8 cellular contexts compared by ENCODE assay signal in the genomic region with DNA sequence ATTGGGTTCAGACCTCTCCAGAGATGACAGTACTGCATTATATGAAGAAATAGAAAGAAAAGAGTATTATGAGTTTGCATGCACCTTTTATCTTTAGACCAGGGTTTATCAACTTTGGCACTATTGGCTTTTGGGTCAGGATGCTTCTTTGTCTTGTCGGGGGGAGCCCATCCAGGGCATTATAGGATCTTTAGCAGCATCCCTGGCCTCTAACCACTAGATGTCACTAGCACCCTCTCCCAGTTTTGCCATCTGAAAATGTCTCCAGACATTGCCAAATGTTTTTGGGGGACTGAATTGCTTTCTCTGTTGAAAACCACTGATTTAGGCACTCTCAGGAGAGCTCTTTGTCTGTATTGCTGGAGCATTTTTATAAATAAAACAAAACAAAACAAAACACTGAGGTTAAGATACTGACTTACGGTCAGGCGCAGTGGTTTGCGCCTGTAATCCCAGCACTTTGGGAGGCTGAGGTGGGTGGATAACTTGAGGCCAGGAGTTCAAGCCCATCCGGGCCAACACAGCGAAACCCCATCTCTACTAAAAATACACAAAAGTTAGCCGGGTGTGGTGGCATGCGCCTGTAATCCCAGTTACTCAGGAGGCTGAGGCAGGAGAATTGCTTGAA. TPM values are rescaled to one million over a fixed set of nuclear protein-coding genes. Genes with fewer than 3 reads are reported as not detected.
DNase-seq lines count a peak whose midpoint lies in the region; ATAC-seq and TF ChIP-seq lines count a peak whose summit lies in the region.

No MANE protein-coding gene starts in this region.

- ATAC-seq in activated CD8-positive, alpha-beta T cell treated with anti-CD3 and anti-CD28 coated beads for 36 hours, result peak; percentile 72
- no peak for ATAC-seq in GM21526 (IDR thresholded peaks at IDR 0.05; ENCODE audit: low FRiP score, unreplicated experiment)

- H3K4me3 ChIP-seq in AG04449 (ENCODE audit: low read depth, low read length), result no peak overlapping the region
- no peak overlapping the region for H3K4me3 ChIP-seq in retinal pigment epithelial cell (ENCODE audit: low read length)

- CTCF ChIA-PET in AG04449 (lab: Yijun Ruan, JAX), result interaction anchor here (0.6 to 1.0 kb wide), 6 partner anchors 12 to 935 kb away, joined by 3 to 4 read pairs (median 3); no protein-coding TSS in a partner anchor
- CTCF ChIA-PET in activated CD8-positive, alpha-beta T cell treated with anti-CD3 and anti-CD28 coated beads for 36 hours (lab: Charles Lee), result interaction anchor here (0.6 to 1.0 kb wide), 3 partner anchors 19 to 104 kb away, joined by 3 read pairs; no protein-coding TSS in a partner anchor

- peak; percentile 58 for TF ChIP-seq CTCF in AG04449 (IDR thresholded peaks at IDR 0.05; ENCODE audit: insufficient read depth, low read length, missing control alignments)
- TF ChIP-seq CTCF in LNCAP (IDR thresholded peaks at IDR 0.05), result peak; percentile 64
- TF ChIP-seq CTCF in activated CD8-positive, alpha-beta T cell treated with anti-CD3 and anti-CD28 coated beads for 36 hours (IDR thresholded peaks at IDR 0.05), result peak; percentile 37
- peak; percentile 91 for TF ChIP-seq CTCF in retinal pigment epithelial cell (conservative IDR thresholded peaks at IDR 0.05; ENCODE audit: low read depth, low read length)

- POLR2A ChIA-PET in AG04449 (lab: Yijun Ruan, JAX), result no interaction called here
- POLR2A ChIA-PET in activated CD8-positive, alpha-beta T cell treated with anti-CD3 and anti-CD28 coated beads for 36 hours (lab: Charles Lee), result no interaction called here

- no peaks in the 10 kb centered on the region for H3K27me3 Mint-ChIP-seq in activated CD8-positive, alpha-beta T cell treated with anti-CD3 and anti-CD28 coated beads for 36 hours

- H3K27ac Mint-ChIP-seq in activated CD8-positive, alpha-beta T cell treated with anti-CD3 and anti-CD28 coated beads for 36 hours, result no peak overlapping the region

- intact Hi-C loops in activated CD8-positive, alpha-beta T cell treated with anti-CD3 and anti-CD28 coated beads for 36 hours (cut with micrococcal nuclease), result no loop called here

- H3K4me1 Mint-ChIP-seq in activated CD8-positive, alpha-beta T cell treated with anti-CD3 and anti-CD28 coated beads for 36 hours (ENCODE audit: low read depth), result peaks cover 35% of the 10 kb centered on the region

- H3K36me3 Mint-ChIP-seq in activated CD8-positive, alpha-beta T cell treated with anti-CD3 and anti-CD28 coated beads for 36 hours (ENCODE audit: low read depth), result peaks cover 6% of the 10 kb centered on the region

- no peaks in the 10 kb centered on the region for H3K9me3 Mint-ChIP-seq in activated CD8-positive, alpha-beta T cell treated with anti-CD3 and anti-CD28 coated beads for 36 hours

- DNase-seq in AG04449 (ENCODE audit: low read depth, low spot score) (no peak), EL (peak; percentile 31), fibroblast of peridontal ligament (ENCODE audit: extremely low read depth) (peak; percentile 56), retinal pigment epithelial cell (ENCODE audit: low read depth) (no peak), NCI-H1048 (lab: John Stamatoyannopoulos, UW) (no peak)
- peak; percentile 42 for DNase-seq in activated CD8-positive, alpha-beta T cell treated with anti-CD3 and anti-CD28 coated beads for 36 hours

- no peak overlapping the region for H3K4me3 Mint-ChIP-seq in activated CD8-positive, alpha-beta T cell treated with anti-CD3 and anti-CD28 coated beads for 36 hours

RNA-seq across cellular contexts. Expression of a gene that starts 23.6 kb away (rescaled TPM):
- total RNA-seq in activated CD8-positive, alpha-beta T cell treated with anti-CD3 and anti-CD28 coated beads for 36 hours, result 10 to 100 TPM; 14.1 to 14.4 TPM

RNA-seq across cellular contexts. Expression of a gene that starts 28.6 kb away (rescaled TPM):
- 10 to 100 TPM; 11.6 to 14.7 TPM for total RNA-seq in activated CD8-positive, alpha-beta T cell treated with anti-CD3 and anti-CD28 coated beads for 36 hours

Comparison
In these comparisons a context has a peak if more than half of its experiments do, and no peak if none do; other contexts are left out.
1. DNase-seq: peak in EL (single experiment), activated CD8-positive, alpha-beta T cell treated with anti-CD3 and anti-CD28 coated beads for 36 hours (single experiment) and fibroblast of peridontal ligament (single experiment); none in AG04449 (single experiment), retinal pigment epithelial cell (single experiment) and NCI-H1048 (single experiment).
2. CTCF ChIP-seq: peak in every context shown above with its lines; median percentile 91 in retinal pigment epithelial cell; 64 in LNCAP; 58 in AG04449; 37 in activated CD8-positive, alpha-beta T cell treated with anti-CD3 and anti-CD28 coated beads for 36 hours.